12 cellular contexts compared by ENCODE assay signal in the genomic region with DNA sequence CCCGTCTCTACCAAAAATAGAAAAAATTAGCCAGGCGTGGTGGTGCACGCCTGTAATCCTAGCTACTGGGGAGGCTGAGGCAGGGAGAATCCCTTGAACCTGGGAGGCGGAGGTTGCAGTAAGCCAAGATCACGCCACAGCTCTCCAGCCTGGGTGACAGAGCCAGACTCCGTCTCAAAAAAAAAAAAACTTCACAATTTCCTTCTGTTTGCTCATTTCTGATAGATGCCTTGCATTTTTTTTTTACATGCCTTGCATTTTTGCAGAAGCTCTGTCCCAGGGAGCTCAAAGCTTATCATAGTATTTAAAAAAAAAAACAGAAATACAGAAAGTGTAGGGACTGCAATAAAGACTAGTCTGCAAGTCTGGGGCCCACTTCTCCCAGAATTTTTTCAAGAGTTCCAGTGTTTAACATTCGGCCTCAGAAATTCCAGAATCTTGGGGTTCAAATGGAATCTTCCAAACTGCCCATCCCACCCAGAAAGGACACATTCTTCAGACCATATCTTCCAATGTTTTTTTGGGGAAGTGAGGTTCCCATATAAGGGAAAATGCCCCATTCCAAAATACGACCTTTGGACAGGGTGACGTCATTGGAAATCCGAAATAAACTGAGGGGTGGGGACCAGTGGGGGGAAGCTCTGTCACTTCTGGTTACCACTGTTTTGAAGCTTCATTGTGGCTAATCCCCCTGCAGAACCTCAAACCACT. TPM values are rescaled to one million over a fixed set of nuclear protein-coding genes. Genes with fewer than 3 reads are reported as not detected.
A peak's percentile ranks its signal among the peaks of the same experiment; 100 is the strongest.
DNase-seq lines count a peak whose midpoint lies in the region; ATAC-seq and TF ChIP-seq lines count a peak whose summit lies in the region.
"Had no signal": no experiment of that assay in that cellular context is flagged by ENCODE, and none has a peak within 500 bp of the region (broad histone marks: within the 10 kb centered on the region; RNA-seq: fewer than 3 reads in every experiment).

No MANE protein-coding gene starts in this region.

- no peak overlapping the region for H3K4me3 Mint-ChIP-seq in CD8-positive, alpha-beta memory T cell
- H3K4me3 Mint-ChIP-seq in endodermal cell: no peak overlapping the region

- TF ChIP-seq CTCF in WERI-Rb-1 (IDR thresholded peaks at IDR 0.05; ENCODE audit: low read depth, low read length) (no peak), esophagus squamous epithelium (IDR thresholded peaks at IDR 0.05) (no peak), endodermal cell (conservative IDR thresholded peaks at IDR 0.05) (no peak)

- no peaks in the 10 kb centered on the region for H3K27me3 Mint-ChIP-seq in CD8-positive, alpha-beta memory T cell
- H3K27me3 Mint-ChIP-seq in endodermal cell (ENCODE audit: insufficient read depth): no peaks in the 10 kb centered on the region

- DNase-seq in CD8-positive, alpha-beta memory T cell: no peak
- no peak for DNase-seq in WERI-Rb-1
- DNase-seq in esophagus squamous epithelium (lab: John Stamatoyannopoulos, UW): no peak
- DNase-seq in sciatic nerve (ENCODE audit: low spot score): no peak
- DNase-seq in anterior cingulate cortex (lab: John Stamatoyannopoulos, UW): no peak
- DNase-seq in SW480 (ENCODE audit: low spot score): no peak
- DNase-seq in endodermal cell: no peak
- DNase-seq: NCI-H187 treated with DMSO at 0.1 percent for 48 hours, T1000 had no signal

- H3K9ac ChIP-seq in endodermal cell (ENCODE audit: extremely low read depth, low read length, poor library complexity, severe bottlenecking): no peak overlapping the region

- peaks cover 14 to 19% (median 16%) of the 10 kb centered on the region in 3 donors for H3K4me1 Mint-ChIP-seq in CD8-positive, alpha-beta memory T cell
- peaks cover 4% of the 10 kb centered on the region for H3K4me1 Mint-ChIP-seq in endodermal cell

- peak overlapping the region in 6 of 8 donors; percentile 21 to 87 (median 66) for H3K27ac Mint-ChIP-seq in CD8-positive, alpha-beta memory T cell
- no peak overlapping the region for H3K27ac Mint-ChIP-seq in endodermal cell

- POLR2A ChIA-PET in CD8-positive, alpha-beta memory T cell (lab: Charles Lee): interaction anchor here (0.6 to 1.6 kb wide), 3 partner anchors 8 to 24 kb away, joined by 3 to 4 read pairs (median 4); no protein-coding TSS in a partner anchor

- intact Hi-C loops in esophagus squamous epithelium (cut with DNase I): no loop called here
- intact Hi-C loops in sciatic nerve (cut with DNase I): no loop called here

- TF ChIP-seq POLR2A in esophagus squamous epithelium (IDR thresholded peaks at IDR 0.05): no peak

- H3K27me3 ChIP-seq in CD8-positive, alpha-beta memory T cell (ENCODE audit: insufficient read depth, low read length, poor library complexity, severe bottlenecking): no peaks in the 10 kb centered on the region
- no peaks in the 10 kb centered on the region for H3K27me3 ChIP-seq in WERI-Rb-1 (ENCODE audit: insufficient read depth, low read depth, severe bottlenecking)
- H3K27me3 ChIP-seq in esophagus squamous epithelium: no peaks in the 10 kb centered on the region
- H3K27me3 ChIP-seq in endodermal cell (ENCODE audit: control insufficient read depth, insufficient read depth, low read length, poor library complexity, severe bottlenecking): no peaks in the 10 kb centered on the region
- H3K27me3 ChIP-seq: heart right ventricle had no signal

- H3K4me1 ChIP-seq in CD8-positive, alpha-beta memory T cell (ENCODE audit: insufficient read depth, low read length): peaks cover 12% of the 10 kb centered on the region
- H3K4me1 ChIP-seq in esophagus squamous epithelium (peaks cover 0 to 47% (median 27%) of the 10 kb centered on the region in 3 donors), endodermal cell (ENCODE audit: control insufficient read depth, insufficient read depth, low read length) (no peaks in the 10 kb centered on the region)

- peaks cover 6 to 89% (median 23%) of the 10 kb centered on the region in 3 donors for H3K36me3 Mint-ChIP-seq in CD8-positive, alpha-beta memory T cell
- H3K36me3 Mint-ChIP-seq in endodermal cell (ENCODE audit: low read depth): peaks cover 87% of the 10 kb centered on the region

- no peak overlapping the region for H3K27ac ChIP-seq in CD8-positive, alpha-beta memory T cell (ENCODE audit: low read depth, low read length)
- H3K27ac ChIP-seq in WERI-Rb-1: peak overlapping the region; percentile 27; the same call in 1 of the 2 replicates
- H3K27ac ChIP-seq in esophagus squamous epithelium: peak overlapping the region in 3 of 4 donors; percentile 70 to 81 (median 81)
- no peak overlapping the region for H3K27ac ChIP-seq in endodermal cell (ENCODE audit: low read depth, low read length)

- WGBS in esophagus squamous epithelium, 2 donors: 62 to 75% methylated on average over 8 to 10 of the region's 10 CpGs
- WGBS in endodermal cell (ENCODE audit: insufficient coverage in 1 of 2, insufficient read length in 1 of 2), 2 experiments: 86 to 88% methylated on average over 7 to 10 of the region's 10 CpGs

- no peaks in the 10 kb centered on the region for H3K9me3 ChIP-seq in CD8-positive, alpha-beta memory T cell (ENCODE audit: low read length)
- no peaks in the 10 kb centered on the region for H3K9me3 ChIP-seq in WERI-Rb-1 (ENCODE audit: severe bottlenecking)
- H3K9me3 ChIP-seq in esophagus squamous epithelium: no peaks in the 10 kb centered on the region
- no peaks in the 10 kb centered on the region for H3K9me3 ChIP-seq in endodermal cell (ENCODE audit: control insufficient read depth, low read length)
- H3K9me3 ChIP-seq: heart right ventricle had no signal

- no peak overlapping the region for H3K4me3 ChIP-seq in CD8-positive, alpha-beta memory T cell (ENCODE audit: low read length)
- H3K4me3 ChIP-seq in WERI-Rb-1 (ENCODE audit: low read depth, low read length) (no peak overlapping the region), esophagus squamous epithelium (no peak overlapping the region), endodermal cell (ENCODE audit: low read length) (no peak overlapping the region)
- H3K4me3 ChIP-seq: heart right ventricle had no signal

- H3K9me3 Mint-ChIP-seq in CD8-positive, alpha-beta memory T cell: no peaks in the 10 kb centered on the region
- H3K9me3 Mint-ChIP-seq in endodermal cell: no peaks in the 10 kb centered on the region

- CTCF ChIA-PET in CD8-positive, alpha-beta memory T cell (lab: Charles Lee): interaction anchor here (1.0 to 1.8 kb wide), 3 partner anchors 12 to 24 kb away, joined by 4 to 6 read pairs (median 4); no protein-coding TSS in a partner anchor

- peak; percentile 14 for ATAC-seq in sciatic nerve
- no peak for ATAC-seq in HG03135 (IDR thresholded peaks at IDR 0.05; ENCODE audit: unreplicated experiment)

- peaks cover 63% of the 10 kb centered on the region for H3K36me3 ChIP-seq in CD8-positive, alpha-beta memory T cell (ENCODE audit: insufficient read depth, low read length)
- peaks cover 92% of the 10 kb centered on the region for H3K36me3 ChIP-seq in WERI-Rb-1
- peaks cover 59 to 99% (median 81%) of the 10 kb centered on the region in 3 donors for H3K36me3 ChIP-seq in esophagus squamous epithelium
- H3K36me3 ChIP-seq in endodermal cell (ENCODE audit: control insufficient read depth, insufficient read depth, low read length): peaks cover 97% of the 10 kb centered on the region

RNA-seq across cellular contexts. Expression of gene RAB8A, which starts 17.2 kb away (rescaled TPM):
- total RNA-seq in CD8-positive, alpha-beta memory T cell: 100 to 1,000 TPM; 268 to 298 TPM
- 86.3 TPM for polyA plus RNA-seq in CD8-positive, alpha-beta memory T cell
- total RNA-seq in esophagus squamous epithelium: 10 to 100 TPM; 39.5 to 70.9 (median 46.4) TPM
- 49.6 TPM for total RNA-seq in sciatic nerve
- total RNA-seq in endodermal cell: 10 to 100 TPM; 67.7 to 86.0 TPM
- 50.9 TPM for polyA plus RNA-seq in endodermal cell (2013, experiment 1 of 2)
- 49.3 TPM for polyA plus RNA-seq in endodermal cell (2013, experiment 2 of 2)

RNA-seq across cellular contexts. Expression of gene TPM4, which starts 18.2 kb away (rescaled TPM):
- 100 to 1,000 TPM; 259 to 270 TPM for total RNA-seq in CD8-positive, alpha-beta memory T cell
- polyA plus RNA-seq in CD8-positive, alpha-beta memory T cell: 127 TPM
- total RNA-seq in esophagus squamous epithelium: 100 to 1,000 TPM; 307 to 577 (median 369) TPM
- total RNA-seq in sciatic nerve: 543 TPM
- total RNA-seq in endodermal cell: 100 to 1,000 TPM; 387 to 437 TPM
- polyA plus RNA-seq in endodermal cell (2013, experiment 1 of 2): 485 TPM
- 534 TPM for polyA plus RNA-seq in endodermal cell (2013, experiment 2 of 2)

RNA-seq across cellular contexts. Expression of gene HSH2D, which starts 49.0 kb away (rescaled TPM):
- 1 to 10 TPM; 8.6 to 9.3 TPM for total RNA-seq in CD8-positive, alpha-beta memory T cell
- 12.8 TPM for polyA plus RNA-seq in CD8-positive, alpha-beta memory T cell
- total RNA-seq in esophagus squamous epithelium (1 to 10 TPM in 1 of 4 donors, under 1 TPM in 2, not detected in 1; 0.31 to 1.1 (median 0.41) TPM), sciatic nerve (1.2 TPM), endodermal cell (under 1 TPM; 0.66 to 0.68 TPM)
- polyA plus RNA-seq in endodermal cell (2013, experiment 1 of 2): 0.14 TPM
- not detected for polyA plus RNA-seq in endodermal cell (2013, experiment 2 of 2)
- total RNA-seq: myocyte had no signal

Comparison
In these comparisons a context has a peak if more than half of its experiments do, and no peak if none do; other contexts are left out.
1. H3K27ac ChIP-seq: peak in WERI-Rb-1 (single experiment) and esophagus squamous epithelium (3 of 4); none in CD8-positive, alpha-beta memory T cell (single experiment) and endodermal cell (single experiment).